2 cellular contexts compared by ENCODE assay signal in genomic region chr15:31339558-31339895, GRCh38.
TF ChIP-seq lines count a peak whose summit lies in the region.

No MANE protein-coding gene starts in this region.

TF ChIP-seq in HepG2, 621 proteins besides CTCF, POLR2A, EP300 and RAD21 (continued from another document):
- TF ChIP-seq AHDC1 (CRISPR knock-in tag; IDR thresholded peaks at IDR 0.05; ENCODE audit: borderline replicate concordance) (no peak), ZMYM3 (CRISPR knock-in tag; IDR thresholded peaks at IDR 0.05) (no peak), HNF1A (IDR thresholded peaks at IDR 0.05; ENCODE audit: low read depth) (no peak), HNF1A (CRISPR knock-in tag; IDR thresholded peaks at IDR 0.05; ENCODE audit: borderline replicate concordance) (no peak), TOPORS (CRISPR knock-in tag; IDR thresholded peaks at IDR 0.05) (no peak), GATA4 (IDR thresholded peaks at IDR 0.05; ENCODE audit: borderline replicate concordance, low read depth) (no peak), ZNF331 (CRISPR knock-in tag; IDR thresholded peaks at IDR 0.05) (no peak), TBX2 (CRISPR knock-in tag; IDR thresholded peaks at IDR 0.05; ENCODE audit: borderline replicate concordance) (no peak), SNAI1 (CRISPR knock-in tag; IDR thresholded peaks at IDR 0.05; ENCODE audit: borderline replicate concordance) (no peak), MEIS2 (CRISPR knock-in tag; IDR thresholded peaks at IDR 0.05) (no peak), KMT2B (CRISPR knock-in tag; IDR thresholded peaks at IDR 0.05) (no peak), TRAFD1 (CRISPR knock-in tag; IDR thresholded peaks at IDR 0.05; ENCODE audit: borderline replicate concordance) (no peak), GABPA (IDR thresholded peaks at IDR 0.05; ENCODE audit: low read depth, low read length) (no peak), GABPA (CRISPR knock-in tag; IDR thresholded peaks at IDR 0.05; ENCODE audit: low read depth) (no peak), CREB1 (IDR thresholded peaks at IDR 0.05) (no peak), CREB1 (CRISPR knock-in tag; IDR thresholded peaks at IDR 0.05) (no peak), ZNF563 (CRISPR knock-in tag; IDR thresholded peaks at IDR 0.05) (no peak), XBP1 (CRISPR knock-in tag; IDR thresholded peaks at IDR 0.05) (no peak), SOX5 (CRISPR knock-in tag; IDR thresholded peaks at IDR 0.05; ENCODE audit: borderline replicate concordance) (no peak), ZNF7 (CRISPR knock-in tag; IDR thresholded peaks at IDR 0.05) (no peak)

TF ChIP-seq in HEK293T, 16 proteins besides CTCF, POLR2A, EP300 and RAD21 (continued from another document):
- TF ChIP-seq PKNOX1 (IDR thresholded peaks at IDR 0.05) (no peak), FOXK2 (IDR thresholded peaks at IDR 0.05) (no peak)
TF ChIP-seq in HEK293T: peak in this region for 0.
